ENCODE assay signal across 20 cellular contexts in genomic region chr10:122768033-122768745, GRCh38.
DNase-seq lines count a peak whose midpoint lies in the region; ATAC-seq, FAIRE-seq and TF ChIP-seq lines count a peak whose summit lies in the region.
"Had no signal": no experiment of that assay in that cellular context is flagged by ENCODE, and none has a peak within 500 bp of the region (broad histone marks: within the 10 kb centered on the region; RNA-seq: fewer than 3 reads in every experiment).

No MANE protein-coding gene starts in this region.

- peak; percentile 17 for DNase-seq in bronchial epithelial cell (ENCODE audit: low read depth)
- DNase-seq in esophagus muscularis mucosa (ENCODE audit: extremely low spot score), result peak; percentile 90
- DNase-seq in posterior vena cava (ENCODE audit: low spot score), result peak; percentile 78
- DNase-seq in DMS79 treated with DMSO at 0.1 percent for 48 hours (lab: John Stamatoyannopoulos, UW), result no peak
- DNase-seq in Peyer's patch, result no peak
- DNase-seq: ACHN; BE2C; C1 segment of cervical spinal cord; Calu3; CD4-positive, CD25-positive, alpha-beta regulatory T cell; DND-41; EL; GM23248; KBM-7 had no signal

- FAIRE-seq in bronchial epithelial cell (lab: Jason Lieb, UNC), result no peak
- FAIRE-seq: A204.1, GM12878, GM19239, HepG2 had no signal

- H3K36me3 ChIP-seq in bronchial epithelial cell (ENCODE audit: control insufficient read depth, insufficient read depth, low read length) (no peaks in the 10 kb centered on the region), esophagus muscularis mucosa (no peaks in the 10 kb centered on the region), Peyer's patch (no peaks in the 10 kb centered on the region)
- H3K36me3 ChIP-seq: BE2C, HAP-1 had no signal

- H3K4me1 ChIP-seq in esophagus muscularis mucosa (no peaks in the 10 kb centered on the region), Peyer's patch (no peaks in the 10 kb centered on the region)
- H3K4me1 ChIP-seq: BE2C, HAP-1 had no signal

- H3K27ac ChIP-seq in esophagus muscularis mucosa (replicated peaks in 1 of 4), result no peak overlapping the region
- no peak overlapping the region for H3K27ac ChIP-seq in Peyer's patch
- H3K27ac ChIP-seq: GM23248 had no signal

- ATAC-seq in HG02588 (IDR thresholded peaks at IDR 0.05; ENCODE audit: unreplicated experiment), result no peak
- ATAC-seq: GM12878, HepG2 had no signal

- 87% methylated on average over 12 of the region's 12 CpGs for WGBS in esophagus muscularis mucosa

- intact Hi-C loops in esophagus muscularis mucosa (cut with DNase I) (no loop called here), posterior vena cava (cut with DNase I) (no loop called here)

- no peak overlapping the region for H3K4me3 ChIP-seq in bronchial epithelial cell (ENCODE audit: low read depth, low read length)
- H3K4me3 ChIP-seq in esophagus muscularis mucosa, result no peak overlapping the region
- no peak overlapping the region for H3K4me3 ChIP-seq in Peyer's patch
- H3K4me3 ChIP-seq: GM12878, GM23248, HAP-1 had no signal

- H3K9me3 ChIP-seq in esophagus muscularis mucosa, result peaks cover 0 to 5% (median 1%) of the 10 kb centered on the region in 4 donors
- no peaks in the 10 kb centered on the region for H3K9me3 ChIP-seq in Peyer's patch
- H3K9me3 ChIP-seq: BE2C, HAP-1 had no signal

- TF ChIP-seq POLR2A in esophagus muscularis mucosa (IDR thresholded peaks at IDR 0.05; ENCODE audit: low read depth) (no peak), Peyer's patch (IDR thresholded peaks at IDR 0.05) (no peak)

- TF ChIP-seq CTCF in bronchial epithelial cell (IDR thresholded peaks at IDR 0.05; ENCODE audit: insufficient read depth, low read length, severe bottlenecking), result no peak
- no peak for TF ChIP-seq CTCF in esophagus muscularis mucosa (IDR thresholded peaks at IDR 0.05)
- TF ChIP-seq CTCF in Peyer's patch (IDR thresholded peaks at IDR 0.05), result no peak

- no peak for TF ChIP-seq EP300 in esophagus muscularis mucosa (IDR thresholded peaks at IDR 0.05)

- H3K27me3 ChIP-seq in bronchial epithelial cell (ENCODE audit: control insufficient read depth, insufficient read depth, low read length) (peaks cover 1% of the 10 kb centered on the region), esophagus muscularis mucosa (peaks cover 0 to 20% (median 0%) of the 10 kb centered on the region in 4 donors), Peyer's patch (no peaks in the 10 kb centered on the region)
- H3K27me3 ChIP-seq: BE2C had no signal

Comparison
In these comparisons a context has a peak if more than half of its experiments do, and no peak if none do; other contexts are left out.
1. DNase-seq: peak in bronchial epithelial cell (single experiment), esophagus muscularis mucosa (single experiment) and posterior vena cava (single experiment); none in DMS79 treated with DMSO at 0.1 percent for 48 hours (single experiment) and Peyer's patch (0 of 3).